Comparison of ENCODE assay signal across 2 cellular contexts in genomic region chr9:110731437-110732028, GRCh38.
TF ChIP-seq lines count a peak whose summit lies in the region.

No MANE protein-coding gene starts in this region.

TF ChIP-seq in HCT116, 20 proteins besides CTCF, POLR2A, EP300 and RAD21 (continued from another document):
- no peak for TF ChIP-seq ZBTB33 (IDR thresholded peaks at IDR 0.05; ENCODE audit: extremely low read depth, insufficient replicate concordance, low read length)
- no peak for TF ChIP-seq CBX3 (IDR thresholded peaks at IDR 0.05; ENCODE audit: low read depth)
- no peak for TF ChIP-seq MAX (IDR thresholded peaks at IDR 0.05)
- TF ChIP-seq ELF1 (IDR thresholded peaks at IDR 0.05; ENCODE audit: borderline replicate concordance, low read depth): no peak
- TF ChIP-seq REST (IDR thresholded peaks at IDR 0.05; ENCODE audit: low read depth): no peak
- TF ChIP-seq EZH2 (IDR thresholded peaks at IDR 0.05): no peak
- TF ChIP-seq ZFX (IDR thresholded peaks at IDR 0.05): no peak
- no peak for TF ChIP-seq ATF3 (IDR thresholded peaks at IDR 0.05)
- TF ChIP-seq ZNF274 (IDR thresholded peaks at IDR 0.05; ENCODE audit: low read depth, low read length): no peak
- TF ChIP-seq SRF (IDR thresholded peaks at IDR 0.05; ENCODE audit: low read depth): no peak
- TF ChIP-seq YY1 (IDR thresholded peaks at IDR 0.05; ENCODE audit: extremely low read depth, insufficient replicate concordance, low read depth, low read length): no peak
- no peak for TF ChIP-seq EZH2phosphoT487 (IDR thresholded peaks at IDR 0.05; ENCODE audit: borderline replicate concordance)
- TF ChIP-seq JUND (IDR thresholded peaks at IDR 0.05): no peak
- TF ChIP-seq POLR2AphosphoS5 (IDR thresholded peaks at IDR 0.05; ENCODE audit: low read depth, low read length): no peak

TF ChIP-seq in WTC11, 78 proteins besides CTCF, POLR2A, EP300 and RAD21 (continued from another document):
- TF ChIP-seq ATF2 (CRISPR knock-in tag; IDR thresholded peaks at IDR 0.05; ENCODE audit: borderline replicate concordance, low read depth) (no peak), JAZF1 (CRISPR knock-in tag; IDR thresholded peaks at IDR 0.05) (no peak), ATF6 (CRISPR knock-in tag; IDR thresholded peaks at IDR 0.05) (no peak), E2F5 (CRISPR knock-in tag; IDR thresholded peaks at IDR 0.05) (no peak), TP53 (CRISPR knock-in tag; IDR thresholded peaks at IDR 0.05) (no peak), E2F4 (CRISPR knock-in tag; IDR thresholded peaks at IDR 0.05; ENCODE audit: borderline replicate concordance, low read depth) (no peak), ZNF416 (CRISPR knock-in tag; IDR thresholded peaks at IDR 0.05) (no peak), KAT7 (CRISPR knock-in tag; IDR thresholded peaks at IDR 0.05; ENCODE audit: borderline replicate concordance) (no peak), AR (CRISPR knock-in tag; IDR thresholded peaks at IDR 0.05) (no peak), MXD4 (CRISPR knock-in tag; IDR thresholded peaks at IDR 0.05; ENCODE audit: borderline replicate concordance) (no peak), E2F1 (CRISPR knock-in tag; IDR thresholded peaks at IDR 0.05) (no peak), MLX (CRISPR knock-in tag; IDR thresholded peaks at IDR 0.05) (no peak), FOXP4 (CRISPR knock-in tag; IDR thresholded peaks at IDR 0.05) (no peak), HMGXB4 (CRISPR knock-in tag; IDR thresholded peaks at IDR 0.05) (no peak), MAX (CRISPR knock-in tag; IDR thresholded peaks at IDR 0.05) (no peak), ZNF232 (CRISPR knock-in tag; IDR thresholded peaks at IDR 0.05) (no peak)
